ENCODE assay signal across 1 cellular context in the genomic region with DNA sequence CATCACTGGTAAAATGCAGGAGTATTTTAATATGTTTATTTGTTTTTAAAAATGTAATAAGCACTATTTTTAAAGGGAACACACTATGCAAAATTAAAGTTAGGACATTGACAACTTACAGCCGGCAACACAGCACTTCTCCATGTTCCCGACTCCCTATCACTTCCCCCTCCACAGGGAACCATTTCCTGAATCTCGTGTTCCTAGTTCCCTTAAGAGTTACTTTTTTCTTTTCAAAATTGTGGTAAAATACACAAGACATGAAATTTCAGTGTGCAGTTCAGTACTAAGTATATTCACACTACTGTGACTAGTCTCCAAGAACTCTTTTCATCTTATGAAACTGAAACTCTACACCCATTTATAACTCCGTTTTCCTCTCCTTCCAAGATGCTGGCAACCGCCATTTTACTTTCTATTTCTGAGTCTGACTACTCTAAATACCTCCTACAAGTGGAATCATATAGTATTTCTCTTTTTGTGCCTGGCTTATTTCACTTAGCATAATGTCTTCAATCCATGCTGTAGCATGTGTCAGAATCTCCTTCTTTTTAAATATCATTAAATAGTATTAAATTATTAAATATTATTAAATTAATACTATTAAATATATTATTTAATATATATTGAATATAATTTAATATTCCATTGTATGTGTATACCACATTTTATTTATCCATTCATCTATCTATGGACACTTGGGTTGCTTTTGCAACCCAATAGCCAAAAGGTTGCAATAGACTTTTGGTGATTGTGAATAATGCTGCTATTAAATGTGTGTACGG.
TF ChIP-seq lines count a peak whose summit lies in the region.

No MANE protein-coding gene starts in this region.

TF ChIP-seq in HCT116, 20 proteins besides CTCF, POLR2A, EP300 and RAD21 (continued from another document):
- no peak for TF ChIP-seq YY1 (IDR thresholded peaks at IDR 0.05; ENCODE audit: extremely low read depth, insufficient replicate concordance, low read depth, low read length)
